ENCODE assay signal across 8 cellular contexts in the genomic region with DNA sequence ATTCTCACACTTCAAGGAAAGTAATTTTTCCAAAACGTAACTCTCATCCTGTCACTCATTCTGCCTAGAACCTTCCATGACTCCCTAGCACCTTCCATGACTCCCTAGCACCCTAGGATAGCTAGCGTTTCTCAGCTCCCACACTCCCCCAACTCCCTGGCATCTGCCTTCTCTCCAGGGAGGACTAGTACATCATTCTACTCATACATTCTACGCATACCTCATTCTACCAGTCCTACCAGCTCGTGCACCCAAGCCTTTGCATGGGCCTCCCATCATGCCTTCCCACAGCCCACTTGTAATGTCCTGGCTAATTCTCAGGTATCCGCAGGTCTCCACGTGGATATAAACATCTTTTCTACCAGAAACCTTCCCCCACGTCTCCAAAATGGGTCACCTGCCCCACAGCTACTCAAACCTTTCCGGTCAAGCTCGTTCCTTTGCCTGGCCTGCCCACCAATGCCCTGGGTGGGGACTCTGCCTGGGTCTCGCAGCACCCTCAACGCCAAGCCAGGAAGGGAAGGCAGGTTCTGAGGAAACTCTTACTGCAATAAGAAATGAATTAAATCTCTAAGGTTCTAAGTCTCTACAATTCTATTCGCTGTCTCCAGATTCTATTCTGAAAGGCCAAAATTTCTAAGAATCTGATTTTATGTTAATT. TPM values are rescaled to one million over a fixed set of nuclear protein-coding genes. Genes with fewer than 3 reads are reported as not detected.
DNase-seq lines count a peak whose midpoint lies in the region; ATAC-seq and TF ChIP-seq lines count a peak whose summit lies in the region.

No MANE protein-coding gene starts in this region.

- H2AFZ ChIP-seq in PC-3 (ENCODE audit: low read length) = peak overlapping the region; percentile 72

- H3K9me3 ChIP-seq in CD4-positive, alpha-beta T cell (ENCODE audit: control insufficient read depth, low read length) = no peaks in the 10 kb centered on the region
- no peaks in the 10 kb centered on the region for H3K9me3 ChIP-seq in PC-3 (ENCODE audit: low read length)
- peaks cover 11% of the 10 kb centered on the region for H3K9me3 ChIP-seq in endodermal cell (ENCODE audit: control insufficient read depth, low read length)
- H3K9me3 ChIP-seq in neutrophil = no peaks in the 10 kb centered on the region

- H3K9me2 ChIP-seq in PC-3 (replicated peaks; ENCODE audit: low read length) = no peaks in the 10 kb centered on the region

- H3K27me3 ChIP-seq in CD4-positive, alpha-beta T cell (ENCODE audit: control insufficient read depth, insufficient read depth, low read length) = no peaks in the 10 kb centered on the region
- H3K27me3 ChIP-seq in PC-3 (ENCODE audit: low read length) (no peaks in the 10 kb centered on the region), endodermal cell (ENCODE audit: control insufficient read depth, insufficient read depth, low read length, poor library complexity, severe bottlenecking) (peaks cover 24% of the 10 kb centered on the region), neutrophil (peaks cover 84% of the 10 kb centered on the region)

- CTCF ChIA-PET in CD4-positive, alpha-beta T cell (lab: Charles Lee) = no interaction called here
- CTCF ChIA-PET in PC-3 (lab: Charles Lee) = no interaction called here

- no peaks in the 10 kb centered on the region for H3K9me3 Mint-ChIP-seq in CD4-positive, alpha-beta T cell
- peaks cover 15% of the 10 kb centered on the region for H3K9me3 Mint-ChIP-seq in endodermal cell

- no peak for DNase-seq in CD4-positive, alpha-beta T cell
- DNase-seq in PC-3 (no peak), endodermal cell (no peak), NCI-H226 (no peak), T-helper 9 cell (no peak), NCI-H1417 treated with DMSO at 0.1 percent for 48 hours (lab: John Stamatoyannopoulos, UW) (no peak)

- H3K4me3 ChIP-seq in PC-3 (ENCODE audit: low read length) (peak overlapping the region; percentile 80), endodermal cell (ENCODE audit: low read length) (peak overlapping the region; percentile 86), neutrophil (ENCODE audit: low read depth in 1 of 2, low read length in 1 of 2) (peak overlapping the region; percentile 46 to 52)

- intact Hi-C loops in CD4-positive, alpha-beta T cell (cut with DNase I, micrococcal nuclease) = loop anchor here in 1 of 2 experiments (5.0 to 10.0 kb wide), 4 partner anchors 427 to 1629 kb away; a partner anchor contains a TSS
- intact Hi-C loops in PC-3 (cut with micrococcal nuclease) = no loop called here

- H3K36me3 Mint-ChIP-seq in CD4-positive, alpha-beta T cell (ENCODE audit: low read depth) = peaks cover 6% of the 10 kb centered on the region
- peaks cover 13% of the 10 kb centered on the region for H3K36me3 Mint-ChIP-seq in endodermal cell (ENCODE audit: low read depth)

- 54 to 64% methylated on average over 10 to 12 of the region's 12 CpGs for WGBS in endodermal cell (ENCODE audit: insufficient coverage in 1 of 2, insufficient read length in 1 of 2), 2 experiments

- TF ChIP-seq CTCF in CD4-positive, alpha-beta T cell (IDR thresholded peaks at IDR 0.05) = no peak
- TF ChIP-seq CTCF in PC-3 (conservative IDR thresholded peaks at IDR 0.05; ENCODE audit: low read depth, low read length) (no peak), endodermal cell (conservative IDR thresholded peaks at IDR 0.05) (no peak), neutrophil (IDR thresholded peaks at IDR 0.05) (no peak)

- no peaks in the 10 kb centered on the region for H3K36me3 ChIP-seq in PC-3 (ENCODE audit: low read depth, low read length)
- peaks cover under 1% of the 10 kb centered on the region for H3K36me3 ChIP-seq in endodermal cell (ENCODE audit: control insufficient read depth, insufficient read depth, low read length)
- H3K36me3 ChIP-seq in neutrophil = no peaks in the 10 kb centered on the region

- no peaks in the 10 kb centered on the region for H3K27me3 Mint-ChIP-seq in CD4-positive, alpha-beta T cell
- H3K27me3 Mint-ChIP-seq in endodermal cell (ENCODE audit: insufficient read depth) = peaks cover 53% of the 10 kb centered on the region

- peaks cover 43% of the 10 kb centered on the region for H3K4me1 Mint-ChIP-seq in CD4-positive, alpha-beta T cell (ENCODE audit: low read depth)
- peaks cover 38% of the 10 kb centered on the region for H3K4me1 Mint-ChIP-seq in endodermal cell

- POLR2A ChIA-PET in CD4-positive, alpha-beta T cell (lab: Charles Lee) = no interaction called here
- POLR2A ChIA-PET in PC-3 (lab: Charles Lee; ENCODE audit: unreplicated experiment) = interaction anchor here (0.7 kb wide), 1 partner anchor 243 kb away, joined by 3 read pairs; no protein-coding TSS in a partner anchor

- H4K20me1 ChIP-seq in PC-3 (ENCODE audit: low read length) = peaks cover 5% of the 10 kb centered on the region; the same call in 1 of the 2 replicates

- H3K4me1 ChIP-seq in PC-3 (ENCODE audit: insufficient read depth, low read length) (peaks cover 28% of the 10 kb centered on the region), endodermal cell (ENCODE audit: control insufficient read depth, insufficient read depth, low read length) (peaks cover 18% of the 10 kb centered on the region), neutrophil (ENCODE audit: control insufficient read depth in 1 of 2, insufficient read depth in 1 of 2, low read depth in 1 of 2, low read length in 1 of 2) (peaks cover 12 to 17% of the 10 kb centered on the region in 2 experiments)

- peaks cover 40% of the 10 kb centered on the region for H3K79me2 ChIP-seq in PC-3 (ENCODE audit: low read length)

- no peaks in the 10 kb centered on the region for H3F3A ChIP-seq in PC-3 (ENCODE audit: low read length, unreplicated experiment)

- H3K4me2 ChIP-seq in PC-3 (ENCODE audit: low read length) = peak overlapping the region; percentile 86

- TSS peak; percentile 35 for BruUV-seq in PC-3 (replicated peaks; lab: Mats Ljungman, UMichigan)

- H3K27ac ChIP-seq in CD4-positive, alpha-beta T cell (ENCODE audit: low read depth, low read length) = no peak overlapping the region
- no peak overlapping the region for H3K27ac ChIP-seq in PC-3 (ENCODE audit: low read length)
- H3K27ac ChIP-seq in endodermal cell (ENCODE audit: low read depth, low read length) = no peak overlapping the region
- no peak overlapping the region for H3K27ac ChIP-seq in neutrophil

- H3K9ac ChIP-seq in PC-3 (ENCODE audit: low read length) (peak overlapping the region; percentile 49), endodermal cell (ENCODE audit: extremely low read depth, low read length, poor library complexity, severe bottlenecking) (no peak overlapping the region)

- peak overlapping the region; percentile 80 for H3K4me3 Mint-ChIP-seq in CD4-positive, alpha-beta T cell
- H3K4me3 Mint-ChIP-seq in endodermal cell = peak overlapping the region; percentile 61

- no peak for ATAC-seq in CD4-positive, alpha-beta T cell (ENCODE audit: poor library complexity)
- ATAC-seq in PC-3 (no peak), HG03469 (IDR thresholded peaks at IDR 0.05; ENCODE audit: unreplicated experiment) (no peak)

- H3K27ac Mint-ChIP-seq in CD4-positive, alpha-beta T cell = peak overlapping the region; percentile 5
- H3K27ac Mint-ChIP-seq in endodermal cell = no peak overlapping the region

RNA-seq across cellular contexts. Expression of a gene that starts 0.9 kb away (rescaled TPM):
- total RNA-seq in CD4-positive, alpha-beta T cell = 10 to 100 TPM; 11.8 to 12.2 TPM
- 27.7 and 39.7 TPM in 2 replicates for total RNA-seq in PC-3 (2014; rRNA removed)
- total RNA-seq in endodermal cell = 10 to 100 TPM; 41.7 to 55.2 TPM
- polyA plus RNA-seq in endodermal cell (2013, experiment 1 of 2) = 28.1 TPM
- polyA plus RNA-seq in endodermal cell (2013, experiment 2 of 2) = 26.3 TPM

RNA-seq across cellular contexts. Expression of a gene that starts 12.0 kb away (rescaled TPM):
- total RNA-seq in CD4-positive, alpha-beta T cell = 10 to 100 TPM in 1 of 2 experiments, 1 to 10 TPM in 1; 8.7 to 11.5 TPM
- total RNA-seq in PC-3 (2014; rRNA removed) (14.8 and 24.8 TPM in 2 replicates), endodermal cell (10 to 100 TPM; 24.0 to 56.3 TPM)
- polyA plus RNA-seq in endodermal cell (2013, experiment 1 of 2) = 14.2 TPM
- polyA plus RNA-seq in endodermal cell (2013, experiment 2 of 2) = 13.1 TPM
